Comparison of ENCODE assay signal across 12 cellular contexts in the genomic region with DNA sequence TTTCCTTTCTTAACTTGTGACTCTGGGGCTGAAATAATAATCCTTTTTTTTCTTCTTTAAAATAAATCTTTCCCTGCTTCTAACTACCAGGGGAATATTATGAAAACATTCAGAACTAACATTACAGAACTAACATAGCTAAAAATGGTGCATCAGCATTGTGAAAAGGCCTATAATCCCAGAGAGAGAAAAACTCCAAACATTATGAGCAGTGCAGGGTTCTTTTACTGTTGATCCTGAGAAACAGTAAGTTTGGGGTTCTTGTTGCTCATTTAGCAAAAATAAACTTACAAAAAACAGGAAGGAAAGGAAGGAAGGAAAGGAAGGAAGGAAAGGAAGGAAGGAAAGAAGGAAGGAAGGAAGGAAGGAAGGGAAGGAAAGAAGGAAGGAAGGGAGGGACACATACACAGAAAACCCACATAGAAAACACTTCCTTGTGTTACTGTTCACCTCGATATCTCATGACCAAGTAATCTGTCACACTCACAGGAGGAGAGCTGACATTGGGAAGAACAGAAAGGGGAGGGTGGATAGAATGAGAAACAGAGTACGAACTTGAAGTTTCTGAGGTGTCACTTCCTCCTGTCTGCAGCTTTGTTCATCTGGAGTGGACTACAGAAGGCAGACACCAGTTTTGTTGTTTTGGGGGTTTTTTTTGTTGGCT. TPM values are rescaled to one million over a fixed set of nuclear protein-coding genes. Genes with fewer than 3 reads are reported as not detected.
DNase-seq lines count a peak whose midpoint lies in the region; ATAC-seq and TF ChIP-seq lines count a peak whose summit lies in the region.
"Had no signal": no experiment of that assay in that cellular context is flagged by ENCODE, and none has a peak within 500 bp of the region (broad histone marks: within the 10 kb centered on the region; RNA-seq: fewer than 3 reads in every experiment).

No MANE protein-coding gene starts in this region.

- no peaks in the 10 kb centered on the region for H3F3A ChIP-seq in neural progenitor cell (ENCODE audit: low read depth)

- no peaks in the 10 kb centered on the region for H4K20me1 ChIP-seq in neural progenitor cell (ENCODE audit: low read depth)

- H3K27me3 Mint-ChIP-seq in activated T-helper 17 cell treated with anti-CD3 and anti-CD28 coated beads, Interleukin-2, amount 50 U/mL, for 72 hours = peaks cover 25% of the 10 kb centered on the region
- H3K27me3 Mint-ChIP-seq in osteocyte (ENCODE audit: unreplicated experiment) (no peaks in the 10 kb centered on the region), neural progenitor cell (ENCODE audit: insufficient read depth, low read depth) (peaks cover 2% of the 10 kb centered on the region)

- no peak overlapping the region for H2AFZ ChIP-seq in neural progenitor cell (replicated peaks)

- intact Hi-C loops in colonic mucosa (cut with DNase I) = no loop called here

- H3K36me3 Mint-ChIP-seq in activated T-helper 17 cell treated with anti-CD3 and anti-CD28 coated beads, Interleukin-2, amount 50 U/mL, for 72 hours (ENCODE audit: low read depth) = no peaks in the 10 kb centered on the region
- no peaks in the 10 kb centered on the region for H3K36me3 Mint-ChIP-seq in osteocyte (ENCODE audit: unreplicated experiment)
- H3K36me3 Mint-ChIP-seq in neural progenitor cell = no peaks in the 10 kb centered on the region

- no peak overlapping the region for H3K27ac ChIP-seq in colonic mucosa
- no peak overlapping the region for H3K27ac ChIP-seq in neural progenitor cell
- H3K27ac ChIP-seq: left lung, prostate gland had no signal

- H3K4me1 Mint-ChIP-seq in activated T-helper 17 cell treated with anti-CD3 and anti-CD28 coated beads, Interleukin-2, amount 50 U/mL, for 72 hours = peaks cover 6% of the 10 kb centered on the region
- H3K4me1 Mint-ChIP-seq in osteocyte (ENCODE audit: unreplicated experiment) (peaks cover 49% of the 10 kb centered on the region), neural progenitor cell (no peaks in the 10 kb centered on the region)

- H3K4me3 ChIP-seq in colonic mucosa (no peak overlapping the region), neural progenitor cell (no peak overlapping the region)
- H3K4me3 ChIP-seq: left lung, prostate gland had no signal

- no peak overlapping the region for H3K4me3 Mint-ChIP-seq in activated T-helper 17 cell treated with anti-CD3 and anti-CD28 coated beads, Interleukin-2, amount 50 U/mL, for 72 hours
- H3K4me3 Mint-ChIP-seq in osteocyte (ENCODE audit: unreplicated experiment) = peak overlapping the region; percentile 16
- no peak overlapping the region for H3K4me3 Mint-ChIP-seq in neural progenitor cell

- TF ChIP-seq CTCF in osteocyte (IDR thresholded peaks at IDR 0.05) (no peak), colonic mucosa (IDR thresholded peaks at IDR 0.05) (no peak), neural progenitor cell (IDR thresholded peaks at IDR 0.05) (no peak)

- H3K4me2 ChIP-seq in neural progenitor cell = no peak overlapping the region

- DNase-seq in osteocyte (ENCODE audit: extremely low spot score, unreplicated experiment) (no peak), colonic mucosa (no peak), cortex of kidney (lab: John Stamatoyannopoulos, UW) (no peak), activated gamma-delta T cell treated with Interleukin-2 at 50 U/mL for 16 hours (no peak), neural progenitor cell (ENCODE audit: low spot score) (no peak)
- DNase-seq: DMS79 treated with DMSO at 0.1 percent for 48 hours, left lung, NCI-H69 had no signal

- H3K9ac ChIP-seq in colonic mucosa (ENCODE audit: low read depth in 2 of 2, low read length in 2 of 2) = no peak overlapping the region
- no peak overlapping the region for H3K9ac ChIP-seq in neural progenitor cell

- H3K27ac Mint-ChIP-seq in activated T-helper 17 cell treated with anti-CD3 and anti-CD28 coated beads, Interleukin-2, amount 50 U/mL, for 72 hours = peak overlapping the region; percentile 3
- H3K27ac Mint-ChIP-seq in osteocyte (ENCODE audit: unreplicated experiment) (peak overlapping the region; percentile 98), neural progenitor cell (no peak overlapping the region)

- H3K9me3 ChIP-seq in colonic mucosa = no peaks in the 10 kb centered on the region
- H3K9me3 ChIP-seq in neural progenitor cell (ENCODE audit: low read depth) = no peaks in the 10 kb centered on the region
- H3K9me3 ChIP-seq: left lung, prostate gland had no signal

- no peaks in the 10 kb centered on the region for H3K36me3 ChIP-seq in colonic mucosa
- H3K36me3 ChIP-seq in neural progenitor cell = no peaks in the 10 kb centered on the region
- H3K36me3 ChIP-seq: left lung, prostate gland had no signal

- no peaks in the 10 kb centered on the region for H3K4me1 ChIP-seq in colonic mucosa
- no peaks in the 10 kb centered on the region for H3K4me1 ChIP-seq in neural progenitor cell
- H3K4me1 ChIP-seq: left lung, prostate gland had no signal

- ATAC-seq in GM18511 (IDR thresholded peaks at IDR 0.05; ENCODE audit: unreplicated experiment) (peak; percentile 88), GM21786 (IDR thresholded peaks at IDR 0.05; ENCODE audit: unreplicated experiment) (peak; percentile 74)
- ATAC-seq in activated T-helper 17 cell treated with anti-CD3 and anti-CD28 coated beads, Interleukin-2, amount 50 U/mL, for 72 hours (replicated peaks) = peak; percentile 52
- ATAC-seq: left lung had no signal

- H3K27me3 ChIP-seq in colonic mucosa (no peaks in the 10 kb centered on the region), neural progenitor cell (no peaks in the 10 kb centered on the region)
- H3K27me3 ChIP-seq: left lung had no signal

- H3K9me3 Mint-ChIP-seq in activated T-helper 17 cell treated with anti-CD3 and anti-CD28 coated beads, Interleukin-2, amount 50 U/mL, for 72 hours = no peaks in the 10 kb centered on the region
- H3K9me3 Mint-ChIP-seq in osteocyte (ENCODE audit: unreplicated experiment) = no peaks in the 10 kb centered on the region
- H3K9me3 Mint-ChIP-seq in neural progenitor cell = peaks cover 3% of the 10 kb centered on the region

- no peaks in the 10 kb centered on the region for H3K79me2 ChIP-seq in neural progenitor cell (ENCODE audit: low read depth)

RNA-seq across cellular contexts. Expression of gene PIK3C3, which starts 18.4 kb away (rescaled TPM):
- 100 to 1,000 TPM in 1 of 2 donors, 10 to 100 TPM in 1; 53.7 to 106 TPM for total RNA-seq in activated T-helper 17 cell treated with anti-CD3 and anti-CD28 coated beads, Interleukin-2, amount 50 U/mL, for 72 hours
- total RNA-seq in osteocyte (66.4 and 75.1 TPM in 2 replicates), colonic mucosa (10 to 100 TPM; 32.0 to 40.3 TPM), neural progenitor cell (ENCODE audit: low replicate concordance) (55.2 and 87.0 TPM in 2 replicates)
